Comparison of ENCODE assay signal across 8 cellular contexts in genomic region chr13:26482451-26483197, GRCh38.
DNase-seq lines count a peak whose midpoint lies in the region; ATAC-seq and TF ChIP-seq lines count a peak whose summit lies in the region.

No MANE protein-coding gene starts in this region.

- H3K4me3 Mint-ChIP-seq in natural killer cell treated with Interleukin-12 subunit alpha and Interleukin-12 subunit beta and Interleukin-15 and Interleukin-18, amount 100 ng/mL, for 72 hours, result no peak overlapping the region

- H3K27ac Mint-ChIP-seq in natural killer cell treated with Interleukin-12 subunit alpha and Interleukin-12 subunit beta and Interleukin-15 and Interleukin-18, amount 100 ng/mL, for 72 hours, result no peak overlapping the region

- DNase-seq in AG09319 (ENCODE audit: extremely low read depth, low read depth) (no peak), OCI-M1 (lab: John Stamatoyannopoulos, UW) (peak; percentile 79), activated T-cell treated with anti-CD3 and anti-CD28 coated beads for 24 hours (ENCODE audit: low read depth) (peak; percentile 52), thoracic aorta (ENCODE audit: low spot score) (peak; percentile 30)
- no peak for DNase-seq in natural killer cell treated with Interleukin-12 subunit alpha and Interleukin-12 subunit beta and Interleukin-15 and Interleukin-18, amount 100 ng/mL, for 72 hours (ENCODE audit: low spot score)

- H3K36me3 Mint-ChIP-seq in natural killer cell treated with Interleukin-12 subunit alpha and Interleukin-12 subunit beta and Interleukin-15 and Interleukin-18, amount 100 ng/mL, for 72 hours, result no peaks in the 10 kb centered on the region

- H3K9me3 ChIP-seq in thoracic aorta, result no peaks in the 10 kb centered on the region

- H3K27me3 ChIP-seq in thoracic aorta (replicated peaks; ENCODE audit: insufficient read depth), result no peaks in the 10 kb centered on the region

- H3K4me3 ChIP-seq in thoracic aorta, result no peak overlapping the region

- ATAC-seq in GM18519 (IDR thresholded peaks at IDR 0.05; ENCODE audit: low FRiP score, unreplicated experiment) (peak; percentile 56), HG03565 (IDR thresholded peaks at IDR 0.05; ENCODE audit: unreplicated experiment) (peak; percentile 60), esophagus mucosa (peak; percentile 64), thoracic aorta (ENCODE audit: insufficient number of reproducible peaks, low FRiP score, low read depth) (no peak)
- ATAC-seq in natural killer cell treated with Interleukin-12 subunit alpha and Interleukin-12 subunit beta and Interleukin-15 and Interleukin-18, amount 100 ng/mL, for 72 hours, result peak; percentile 53 to 55

- H3K27me3 Mint-ChIP-seq in natural killer cell treated with Interleukin-12 subunit alpha and Interleukin-12 subunit beta and Interleukin-15 and Interleukin-18, amount 100 ng/mL, for 72 hours, result no peaks in the 10 kb centered on the region

- no peaks in the 10 kb centered on the region for H3K4me1 ChIP-seq in thoracic aorta (ENCODE audit: control insufficient read depth in 1 of 2, low read depth in 2 of 2)

- H3K9me3 Mint-ChIP-seq in natural killer cell treated with Interleukin-12 subunit alpha and Interleukin-12 subunit beta and Interleukin-15 and Interleukin-18, amount 100 ng/mL, for 72 hours, result no peaks in the 10 kb centered on the region

- H3K36me3 ChIP-seq in thoracic aorta, result no peaks in the 10 kb centered on the region

- no peak overlapping the region for H3K27ac ChIP-seq in thoracic aorta

- TF ChIP-seq CTCF in AG09319 (IDR thresholded peaks at IDR 0.05; ENCODE audit: low read depth, low read length) (peak; percentile 95), thoracic aorta (IDR thresholded peaks at IDR 0.05) (peak; percentile 81)

- no peaks in the 10 kb centered on the region for H3K4me1 Mint-ChIP-seq in natural killer cell treated with Interleukin-12 subunit alpha and Interleukin-12 subunit beta and Interleukin-15 and Interleukin-18, amount 100 ng/mL, for 72 hours (ENCODE audit: low read depth in 2 of 2)

Comparison
In these comparisons a context has a peak if more than half of its experiments do, and no peak if none do; other contexts are left out.
1. DNase-seq: peak in OCI-M1 (single experiment), activated T-cell treated with anti-CD3 and anti-CD28 coated beads for 24 hours (single experiment) and thoracic aorta (single experiment); none in AG09319 (single experiment) and natural killer cell treated with Interleukin-12 subunit alpha and Interleukin-12 subunit beta and Interleukin-15 and Interleukin-18, amount 100 ng/mL, for 72 hours (single experiment).